ENCODE assay signal across 7 cellular contexts in the genomic region with DNA sequence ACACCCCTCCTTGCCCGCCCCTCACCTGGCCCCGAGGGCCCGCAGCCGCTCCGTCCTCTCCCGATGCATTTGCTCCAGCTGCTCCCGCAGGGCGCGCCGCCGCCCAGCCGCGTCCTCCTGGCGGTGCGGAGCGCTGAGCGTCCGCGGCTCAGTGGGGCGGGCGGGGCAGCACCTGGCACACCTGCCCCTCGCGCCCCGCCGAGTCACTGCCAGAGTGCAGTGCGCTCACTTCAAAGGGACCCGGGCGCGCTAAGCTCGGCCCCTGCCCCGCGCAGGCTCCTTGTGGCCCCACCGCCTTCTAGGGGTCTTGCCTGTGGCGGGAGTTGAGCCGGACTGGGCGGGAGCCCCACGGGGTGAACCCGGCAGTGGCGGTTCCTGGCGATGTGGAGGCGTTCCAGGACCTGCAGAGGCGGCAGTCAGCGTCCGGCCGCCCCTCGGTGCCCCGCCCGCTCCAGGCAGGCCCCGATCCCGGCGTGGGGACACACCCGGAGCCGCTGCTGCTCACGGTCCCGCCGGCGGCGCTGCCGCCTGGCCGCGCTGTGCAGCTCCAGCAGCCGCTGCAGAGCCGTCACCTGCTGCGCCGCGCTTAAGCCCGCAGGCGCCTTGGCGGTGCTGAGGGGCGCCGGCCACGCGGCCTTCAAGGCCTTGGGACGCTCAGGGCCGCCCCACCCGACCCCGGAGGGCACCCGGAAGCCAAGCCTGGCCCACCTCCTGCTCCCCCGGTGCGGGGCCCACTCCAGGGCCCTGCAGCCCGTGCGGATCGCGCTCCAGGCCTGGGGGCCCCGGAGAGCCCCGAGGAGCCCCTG. TPM values are rescaled to one million over a fixed set of nuclear protein-coding genes. Genes with fewer than 3 reads are reported as not detected.
A peak's percentile ranks its signal among the peaks of the same experiment; 100 is the strongest.
DNase-seq lines count a peak whose midpoint lies in the region; ATAC-seq, FAIRE-seq and TF ChIP-seq lines count a peak whose summit lies in the region.

No MANE protein-coding gene starts in this region.

- peak overlapping the region in 4 of 10 donors; percentile 12 to 49 (median 32) for H3K27ac ChIP-seq in heart right ventricle

- no peak overlapping the region for H3K27ac Mint-ChIP-seq in activated naive CD4-positive, alpha-beta T cell treated with anti-CD3 and anti-CD28 coated beads, Interleukin-2, amount 50 U/mL, for 24 hours
- no peak overlapping the region for H3K27ac Mint-ChIP-seq in progenitor cell of endocrine pancreas

- TF ChIP-seq CTCF in heart right ventricle (IDR thresholded peaks at IDR 0.05), result peak in 6 of 9 donors; percentile 7 to 49 (median 36)
- TF ChIP-seq CTCF in progenitor cell of endocrine pancreas (IDR thresholded peaks at IDR 0.05; ENCODE audit: unreplicated experiment), result no peak

- H3K4me1 Mint-ChIP-seq in activated naive CD4-positive, alpha-beta T cell treated with anti-CD3 and anti-CD28 coated beads, Interleukin-2, amount 50 U/mL, for 24 hours, result peaks cover 28% of the 10 kb centered on the region
- peaks cover 14% of the 10 kb centered on the region for H3K4me1 Mint-ChIP-seq in progenitor cell of endocrine pancreas (ENCODE audit: low read depth)

- H3K4me3 ChIP-seq in NT2/D1 (ENCODE audit: insufficient read length, low read depth), result peak overlapping the region; percentile 45
- H3K4me3 ChIP-seq in heart right ventricle, result peak overlapping the region; percentile 47 to 83 (median 63)

- H3K27me3 Mint-ChIP-seq in activated naive CD4-positive, alpha-beta T cell treated with anti-CD3 and anti-CD28 coated beads, Interleukin-2, amount 50 U/mL, for 24 hours, result no peaks in the 10 kb centered on the region
- H3K27me3 Mint-ChIP-seq in progenitor cell of endocrine pancreas, result peaks cover 47% of the 10 kb centered on the region

- peak; percentile 69 for DNase-seq in GM12892 (ENCODE audit: insufficient read length)
- no peak for DNase-seq in NT2/D1 (ENCODE audit: low read depth, low spot score)
- DNase-seq in heart right ventricle, result peak; percentile 41 to 62
- peak; percentile 48 for DNase-seq in progenitor cell of endocrine pancreas (ENCODE audit: low spot score, unreplicated experiment)
- DNase-seq in amniotic stem cell (lab: John Stamatoyannopoulos, UW), result no peak

- peak; percentile 64 for ATAC-seq in HG02678 (IDR thresholded peaks at IDR 0.05; ENCODE audit: unreplicated experiment)
- ATAC-seq in heart right ventricle, result peak; percentile 45 to 86 (median 60)

- peaks cover 19% of the 10 kb centered on the region for H3K4me1 ChIP-seq in NT2/D1 (ENCODE audit: insufficient read depth, insufficient read length)
- H3K4me1 ChIP-seq in heart right ventricle, result peaks cover 0 to 33% (median 17%) of the 10 kb centered on the region in 9 donors

- no peak for TF ChIP-seq POLR2A in GM12892 (IDR thresholded peaks at IDR 0.05; ENCODE audit: low read depth, low read length)

- peak overlapping the region; percentile 23 for H3K4me3 Mint-ChIP-seq in activated naive CD4-positive, alpha-beta T cell treated with anti-CD3 and anti-CD28 coated beads, Interleukin-2, amount 50 U/mL, for 24 hours
- H3K4me3 Mint-ChIP-seq in progenitor cell of endocrine pancreas (ENCODE audit: low read depth), result peak overlapping the region; percentile 61

- intact Hi-C loops in heart right ventricle (cut with DNase I), result loop anchor here in 3 of 10 donors (10.0 kb wide), 2 partner anchors 75 to 135 kb away; a partner anchor contains a TSS

- H3K27me3 ChIP-seq in NT2/D1 (ENCODE audit: insufficient read depth, insufficient read length) (peaks cover 32% of the 10 kb centered on the region), heart right ventricle (peaks cover 0 to 24% (median 0%) of the 10 kb centered on the region in 7 donors)

- peaks cover 4% of the 10 kb centered on the region for H3K36me3 Mint-ChIP-seq in activated naive CD4-positive, alpha-beta T cell treated with anti-CD3 and anti-CD28 coated beads, Interleukin-2, amount 50 U/mL, for 24 hours
- peaks cover 19% of the 10 kb centered on the region for H3K36me3 Mint-ChIP-seq in progenitor cell of endocrine pancreas (ENCODE audit: insufficient read depth)

- no peaks in the 10 kb centered on the region for H3K9me3 Mint-ChIP-seq in activated naive CD4-positive, alpha-beta T cell treated with anti-CD3 and anti-CD28 coated beads, Interleukin-2, amount 50 U/mL, for 24 hours
- no peaks in the 10 kb centered on the region for H3K9me3 Mint-ChIP-seq in progenitor cell of endocrine pancreas (ENCODE audit: low read depth)

- peaks cover 17% of the 10 kb centered on the region for H3K36me3 ChIP-seq in NT2/D1 (ENCODE audit: insufficient read depth, insufficient read length, low read length)
- peaks cover 0 to 25% (median 8%) of the 10 kb centered on the region in 9 donors for H3K36me3 ChIP-seq in heart right ventricle

- 0 to 1% methylated on average over 75 to 86 of the region's 86 CpGs for WGBS in heart right ventricle, 2 donors

- peak; percentile 56 for FAIRE-seq in GM12892 (lab: Jason Lieb, UNC)

- peak overlapping the region; percentile 68 for H3K9ac ChIP-seq in NT2/D1 (ENCODE audit: insufficient read length, low read depth)

- no peaks in the 10 kb centered on the region for H3K9me3 ChIP-seq in NT2/D1 (ENCODE audit: insufficient read depth, low read length)
- H3K9me3 ChIP-seq in heart right ventricle, result no peaks in the 10 kb centered on the region

RNA-seq across cellular contexts. Expression of a gene that starts 6.7 kb away (rescaled TPM):
- polyA plus RNA-seq in GM12892 (2012; ENCODE audit: missing spikeins), result 260 TPM
- total RNA-seq in heart right ventricle (100 to 1,000 TPM in 9 of 10 donors, 10 to 100 TPM in 1; 96.7 to 168 (median 124) TPM), progenitor cell of endocrine pancreas (119 and 124 TPM in 2 replicates)
- polyA plus RNA-seq in heart right ventricle, result 100 to 1,000 TPM; 153 to 189 TPM

RNA-seq across cellular contexts. Expression of a gene that starts 39.1 kb away (rescaled TPM):
- polyA plus RNA-seq in GM12892 (2012; ENCODE audit: missing spikeins), result 0.08 TPM
- total RNA-seq in heart right ventricle (1,000 to 10,000 TPM in 6 of 10 donors, 100 to 1,000 TPM in 4; 364 to 2,445 (median 1,303) TPM), progenitor cell of endocrine pancreas (6.9 and 11.7 TPM in 2 replicates)
- polyA plus RNA-seq in heart right ventricle, result 1,000 to 10,000 TPM in 1 of 2 donors, 100 to 1,000 TPM in 1; 223 to 1,054 TPM

RNA-seq across cellular contexts. Expression of a gene that starts 41.2 kb away (rescaled TPM):
- 3.1 TPM for polyA plus RNA-seq in GM12892 (2012; ENCODE audit: missing spikeins)
- under 1 TPM; 0.09 to 0.42 (median 0.27) TPM for total RNA-seq in heart right ventricle
- under 1 TPM; 0.23 to 0.44 TPM for polyA plus RNA-seq in heart right ventricle
- 6.8 and 8.5 TPM in 2 replicates for total RNA-seq in progenitor cell of endocrine pancreas

Comparison
In these comparisons a context has a peak if more than half of its experiments do, and no peak if none do; other contexts are left out.
1. DNase-seq: peak in GM12892 (single experiment), heart right ventricle (2 of 2) and progenitor cell of endocrine pancreas (single experiment); none in NT2/D1 (single experiment) and amniotic stem cell (single experiment).
2. RNA of a gene that starts 39.1 kb away (total RNA-seq): 364 to 2,445 TPM in heart right ventricle; 6.9 to 11.7 TPM in progenitor cell of endocrine pancreas; every median in the first group is over 10 times any median in the second.